ENCODE assay signal across 1 cellular context in the genomic region with DNA sequence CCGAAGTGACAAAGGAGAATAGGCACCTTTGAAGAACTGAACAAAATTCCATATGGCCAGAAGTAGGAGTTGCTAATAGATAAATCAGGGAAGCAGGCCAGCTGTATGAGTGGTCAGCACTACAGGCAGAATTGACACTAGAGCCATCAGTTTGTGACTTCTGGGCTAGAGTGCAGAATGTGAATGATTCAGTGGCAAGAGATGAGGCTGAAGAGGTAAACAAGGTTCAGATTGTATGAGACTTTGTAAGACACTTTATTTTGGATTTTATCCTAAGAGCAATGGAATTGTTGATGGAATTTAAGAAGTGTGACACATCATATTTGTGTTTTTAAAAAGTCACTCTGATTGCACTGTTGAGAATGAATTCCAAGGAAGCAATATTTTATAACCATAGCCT.
TF ChIP-seq lines count a peak whose summit lies in the region.

No MANE protein-coding gene starts in this region.

TF ChIP-seq in GM12878, 131 proteins besides CTCF, POLR2A, EP300 and RAD21:
- no peak for TF ChIP-seq NR2C2 (IDR thresholded peaks at IDR 0.05; ENCODE audit: borderline replicate concordance, control insufficient read depth, insufficient read length, low read depth)
- no peak for TF ChIP-seq BACH1 (IDR thresholded peaks at IDR 0.05; ENCODE audit: borderline replicate concordance)
- TF ChIP-seq CHD1 (IDR thresholded peaks at IDR 0.05; ENCODE audit: low read depth, low read length), result no peak
- no peak for TF ChIP-seq ASH2L (IDR thresholded peaks at IDR 0.05; ENCODE audit: borderline replicate concordance, low read depth)
- TF ChIP-seq ZNF274 (IDR thresholded peaks at IDR 0.05; ENCODE audit: insufficient read depth, insufficient read length), result no peak
- no peak for TF ChIP-seq TCF7 (IDR thresholded peaks at IDR 0.05; ENCODE audit: borderline replicate concordance)
- no peak for TF ChIP-seq POLR2AphosphoS2 (IDR thresholded peaks at IDR 0.05; ENCODE audit: low read depth, low read length)
- TF ChIP-seq HCFC1 (IDR thresholded peaks at IDR 0.05; ENCODE audit: low read length), result no peak
- TF ChIP-seq IKZF2 (IDR thresholded peaks at IDR 0.05), result no peak
- no peak for TF ChIP-seq RB1 (IDR thresholded peaks at IDR 0.05; ENCODE audit: borderline replicate concordance)
- TF ChIP-seq DPF2 (IDR thresholded peaks at IDR 0.05), result no peak
- TF ChIP-seq HDAC2 (IDR thresholded peaks at IDR 0.05), result no peak
- no peak for TF ChIP-seq IKZF1 (conservative IDR thresholded peaks at IDR 0.05)
- TF ChIP-seq JUNB (IDR thresholded peaks at IDR 0.05), result no peak
- TF ChIP-seq ELK1 (IDR thresholded peaks at IDR 0.05; ENCODE audit: low read depth, low read length), result no peak
- TF ChIP-seq CREM (IDR thresholded peaks at IDR 0.05; ENCODE audit: low read depth), result no peak
- TF ChIP-seq BRCA1 (IDR thresholded peaks at IDR 0.05; ENCODE audit: low read depth, low read length), result no peak
- no peak for TF ChIP-seq TBL1XR1 (IDR thresholded peaks at IDR 0.05; ENCODE audit: low read depth, low read length)
- TF ChIP-seq, protein P1, sequence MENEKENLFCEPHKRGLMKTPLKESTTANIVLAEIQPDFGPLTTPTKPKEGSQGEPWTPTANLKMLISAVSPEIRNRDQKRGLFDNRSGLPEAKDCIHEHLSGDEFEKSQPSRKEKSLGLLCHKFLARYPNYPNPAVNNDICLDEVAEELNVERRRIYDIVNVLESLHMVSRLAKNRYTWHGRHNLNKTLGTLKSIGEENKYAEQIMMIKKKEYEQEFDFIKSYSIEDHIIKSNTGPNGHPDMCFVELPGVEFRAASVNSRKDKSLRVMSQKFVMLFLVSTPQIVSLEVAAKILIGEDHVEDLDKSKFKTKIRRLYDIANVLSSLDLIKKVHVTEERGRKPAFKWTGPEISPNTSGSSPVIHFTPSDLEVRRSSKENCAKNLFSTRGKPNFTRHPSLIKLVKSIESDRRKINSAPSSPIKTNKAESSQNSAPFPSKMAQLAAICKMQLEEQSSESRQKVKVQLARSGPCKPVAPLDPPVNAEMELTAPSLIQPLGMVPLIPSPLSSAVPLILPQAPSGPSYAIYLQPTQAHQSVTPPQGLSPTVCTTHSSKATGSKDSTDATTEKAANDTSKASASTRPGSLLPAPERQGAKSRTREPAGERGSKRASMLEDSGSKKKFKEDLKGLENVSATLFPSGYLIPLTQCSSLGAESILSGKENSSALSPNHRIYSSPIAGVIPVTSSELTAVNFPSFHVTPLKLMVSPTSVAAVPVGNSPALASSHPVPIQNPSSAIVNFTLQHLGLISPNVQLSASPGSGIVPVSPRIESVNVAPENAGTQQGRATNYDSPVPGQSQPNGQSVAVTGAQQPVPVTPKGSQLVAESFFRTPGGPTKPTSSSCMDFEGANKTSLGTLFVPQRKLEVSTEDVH (IDR thresholded peaks at IDR 0.05; ENCODE audit: low read depth, partially characterized antibody), result no peak
- TF ChIP-seq SUZ12 (IDR thresholded peaks at IDR 0.05; ENCODE audit: unreplicated experiment), result no peak
TF ChIP-seq in GM12878: peak in this region for 0.
